Comparison of ENCODE assay signal across 8 cellular contexts in genomic region chr15:90184786-90185704, GRCh38. TPM values are rescaled to one million over a fixed set of nuclear protein-coding genes. Genes with fewer than 3 reads are reported as not detected.
DNase-seq lines count a peak whose midpoint lies in the region; ATAC-seq and TF ChIP-seq lines count a peak whose summit lies in the region.

No MANE protein-coding gene starts in this region.

- TF ChIP-seq CTCF in CD4-positive, alpha-beta T cell (IDR thresholded peaks at IDR 0.05) = no peak

- peaks cover 0 to 9% of the 10 kb centered on the region in 2 donors for H3K4me1 ChIP-seq in muscle layer of duodenum (ENCODE audit: control insufficient read depth in 1 of 2, insufficient read depth in 2 of 2, low read length in 2 of 2)

- peak overlapping the region; percentile 80 to 82 for H3K4me3 ChIP-seq in muscle layer of duodenum (ENCODE audit: low read depth in 1 of 2, low read length in 2 of 2)

- peak; percentile 24 to 65 (median 48) for DNase-seq in CD4-positive, alpha-beta T cell
- DNase-seq in GM19240 (ENCODE audit: insufficient read length, low spot score) (peak; percentile 60), NOMO-1 treated with DMSO at 0.1 percent for 48 hours (lab: John Stamatoyannopoulos, UW; ENCODE audit: unreplicated experiment) (peak; percentile 47), activated T-cell treated with anti-CD3 and anti-CD28 coated beads for 4 hours (peak; percentile 28)

- peak; percentile 84 for ATAC-seq in CD4-positive, alpha-beta T cell (ENCODE audit: poor library complexity)
- ATAC-seq in HG03354 (IDR thresholded peaks at IDR 0.05; ENCODE audit: poor library complexity, severe bottlenecking, unreplicated experiment) = peak; percentile 84
- ATAC-seq in esophagus mucosa = peak; percentile 77

- no peaks in the 10 kb centered on the region for H3K36me3 Mint-ChIP-seq in CD4-positive, alpha-beta T cell (ENCODE audit: low read depth)

- intact Hi-C loops in CD4-positive, alpha-beta T cell (cut with DNase I, micrococcal nuclease) = no loop called here

- H3K9me3 ChIP-seq in CD4-positive, alpha-beta T cell (ENCODE audit: control insufficient read depth, low read length) = no peaks in the 10 kb centered on the region
- H3K9me3 ChIP-seq in muscle layer of duodenum (ENCODE audit: control insufficient read depth in 1 of 2, low read length in 2 of 2) = no peaks in the 10 kb centered on the region

- POLR2A ChIA-PET in CD4-positive, alpha-beta T cell (lab: Charles Lee) = no interaction called here

- no peaks in the 10 kb centered on the region for H3K36me3 ChIP-seq in muscle layer of duodenum (ENCODE audit: control insufficient read depth in 1 of 2, insufficient read depth in 2 of 2, low read length in 2 of 2)

- peak overlapping the region; percentile 7 for H3K27ac Mint-ChIP-seq in CD4-positive, alpha-beta T cell

- no peak overlapping the region for H3K27ac ChIP-seq in CD4-positive, alpha-beta T cell (ENCODE audit: low read depth, low read length)
- H3K27ac ChIP-seq in muscle layer of duodenum (ENCODE audit: low read length) = peak overlapping the region; percentile 86
- H3K27ac ChIP-seq in temporal lobe (ENCODE audit: low read depth, low read length) = peak overlapping the region; percentile 97

- H3K4me1 Mint-ChIP-seq in CD4-positive, alpha-beta T cell (ENCODE audit: low read depth) = peaks cover 13% of the 10 kb centered on the region

- H3K9me3 Mint-ChIP-seq in CD4-positive, alpha-beta T cell = no peaks in the 10 kb centered on the region

- no peaks in the 10 kb centered on the region for H3K27me3 Mint-ChIP-seq in CD4-positive, alpha-beta T cell

- H3K4me3 Mint-ChIP-seq in CD4-positive, alpha-beta T cell = peak overlapping the region; percentile 81

- CTCF ChIA-PET in CD4-positive, alpha-beta T cell (lab: Charles Lee) = no interaction called here

- H3K27me3 ChIP-seq in CD4-positive, alpha-beta T cell (ENCODE audit: control insufficient read depth, insufficient read depth, low read length) = no peaks in the 10 kb centered on the region
- H3K27me3 ChIP-seq in muscle layer of duodenum (ENCODE audit: low read depth, low read length) = no peaks in the 10 kb centered on the region

RNA-seq across cellular contexts. Expression of gene SEMA4B, which starts 16.1 kb away (rescaled TPM):
- total RNA-seq in CD4-positive, alpha-beta T cell = 1 to 10 TPM; 8.0 to 9.5 TPM
- 216 TPM for total RNA-seq in esophagus mucosa
- total RNA-seq in temporal lobe = 35.4 TPM

RNA-seq across cellular contexts. Expression of gene CIB1, which starts 48.7 kb away (rescaled TPM):
- total RNA-seq in CD4-positive, alpha-beta T cell = 100 to 1,000 TPM; 279 to 295 TPM
- total RNA-seq in esophagus mucosa (118 TPM), temporal lobe (3.4 TPM)

RNA-seq across cellular contexts. Expression of gene GDPGP1, which starts 49.0 kb away (rescaled TPM):
- 1 to 10 TPM; 7.5 to 8.3 TPM for total RNA-seq in CD4-positive, alpha-beta T cell
- total RNA-seq in esophagus mucosa (6.5 TPM), temporal lobe (4.4 TPM)

Comparison
In these comparisons a context has a peak if more than half of its experiments do, and no peak if none do; other contexts are left out.
1. RNA of gene CIB1, which starts 48.7 kb away (total RNA-seq): 279 to 295 TPM in CD4-positive, alpha-beta T cell and 118 TPM in esophagus mucosa (single experiment); 3.4 TPM in temporal lobe (single experiment); every median in the first group is over 10 times any median in the second.
2. Peak in every context shown above with its lines, with median percentiles within 50 percentile points of each other: ATAC-seq and DNase-seq.